9 cellular contexts compared by ENCODE assay signal in the genomic region with DNA sequence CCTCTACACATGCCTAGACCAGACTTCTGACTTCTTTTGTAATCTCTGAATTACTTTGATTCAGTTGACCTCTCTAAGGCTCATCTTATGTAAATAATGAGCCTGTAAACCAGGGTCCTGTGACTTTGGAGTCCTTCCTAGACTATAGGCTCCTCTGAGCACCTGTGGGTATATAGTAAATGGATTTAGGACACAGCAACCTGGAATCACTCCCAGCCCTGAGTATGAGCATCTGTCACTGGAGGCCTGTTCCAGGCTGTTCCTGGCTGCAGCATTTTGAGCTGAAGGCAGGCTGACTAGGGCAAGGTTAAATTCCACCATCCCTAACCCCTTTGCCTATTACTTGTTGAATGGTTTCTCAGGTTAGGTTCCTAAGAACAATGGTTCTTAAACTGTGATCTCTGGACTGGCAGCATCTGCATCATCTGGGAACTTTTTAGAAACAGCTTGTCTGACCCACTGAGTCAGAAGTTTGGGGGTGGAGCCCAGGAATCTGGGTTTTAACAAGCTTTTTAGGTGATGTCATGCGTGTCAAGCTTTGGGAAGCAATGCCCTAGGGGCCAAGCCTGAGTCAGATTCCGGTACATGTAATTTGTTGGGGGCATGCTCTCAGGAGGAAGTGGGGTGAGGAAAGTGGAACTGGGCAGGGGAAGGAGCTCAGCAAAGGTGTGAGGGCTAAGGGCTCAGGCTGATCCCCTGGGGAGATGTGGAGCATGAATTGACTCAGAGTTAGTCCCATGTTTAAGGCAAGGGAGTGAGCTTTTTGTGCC. TPM values are rescaled to one million over a fixed set of nuclear protein-coding genes. Genes with fewer than 3 reads are reported as not detected.
DNase-seq lines count a peak whose midpoint lies in the region; ATAC-seq and TF ChIP-seq lines count a peak whose summit lies in the region.
"Had no signal": no experiment of that assay in that cellular context is flagged by ENCODE, and none has a peak within 500 bp of the region (broad histone marks: within the 10 kb centered on the region; RNA-seq: fewer than 3 reads in every experiment).

No MANE protein-coding gene starts in this region.

- H3K9me3 ChIP-seq in CD4-positive, alpha-beta memory T cell (ENCODE audit: control insufficient read depth in 1 of 2, low read length in 2 of 2), result no peaks in the 10 kb centered on the region
- H3K9me3 ChIP-seq: body of pancreas had no signal

- CTCF ChIA-PET in CD4-positive, alpha-beta memory T cell (lab: Charles Lee; ENCODE audit: partially characterized antibody), result interaction anchor here (1.0 to 2.1 kb wide), 2 partner anchors 31 to 324 kb away, joined by 3 to 5 read pairs; no protein-coding TSS in a partner anchor
- CTCF ChIA-PET in HEK293T (lab: Yijun Ruan, JAX), result interaction anchor here (0.6 to 1.5 kb wide), 4 partner anchors 140 to 1234 kb away, joined by 3 to 8 read pairs (median 6); no protein-coding TSS in a partner anchor

- no peaks in the 10 kb centered on the region for H3K9me3 Mint-ChIP-seq in CD4-positive, alpha-beta memory T cell

- H3K36me3 Mint-ChIP-seq in CD4-positive, alpha-beta memory T cell, result no peaks in the 10 kb centered on the region

- peaks cover 5% of the 10 kb centered on the region for H3K4me1 ChIP-seq in CD4-positive, alpha-beta memory T cell (ENCODE audit: insufficient read depth, low read length)

- no peak overlapping the region for H3K27ac Mint-ChIP-seq in CD4-positive, alpha-beta memory T cell

- DNase-seq in AG09309 (ENCODE audit: low read depth), result peak; percentile 81
- DNase-seq in amniotic epithelial cell (ENCODE audit: low read depth), result peak; percentile 80
- peak; percentile 66 for DNase-seq in non-pigmented ciliary epithelial cell (ENCODE audit: low read depth)
- DNase-seq in NCI-H2081 (lab: John Stamatoyannopoulos, UW), result no peak
- no peak for DNase-seq in CD4-positive, alpha-beta memory T cell
- DNase-seq in HEK293T (ENCODE audit: extremely low spot score), result no peak

- H3K27me3 Mint-ChIP-seq in CD4-positive, alpha-beta memory T cell, result no peaks in the 10 kb centered on the region

- POLR2A ChIA-PET in CD4-positive, alpha-beta memory T cell (lab: Charles Lee; ENCODE audit: partially characterized antibody), result no interaction called here
- POLR2A ChIA-PET in HEK293T (lab: Yijun Ruan, JAX), result no interaction called here

- no peak for TF ChIP-seq CTCF in AG09309 (IDR thresholded peaks at IDR 0.05; ENCODE audit: control insufficient read depth, insufficient read depth, low read depth, low read length, missing control alignments)

- H3K27ac ChIP-seq in CD4-positive, alpha-beta memory T cell (ENCODE audit: low read depth, low read length), result no peak overlapping the region
- H3K27ac ChIP-seq: body of pancreas had no signal

- intact Hi-C loops in CD4-positive, alpha-beta memory T cell (cut with micrococcal nuclease), result no loop called here

- ATAC-seq in GM19324 (IDR thresholded peaks at IDR 0.05; ENCODE audit: low FRiP score, unreplicated experiment), result peak; percentile 64
- peak; percentile 71 for ATAC-seq in HG03135 (IDR thresholded peaks at IDR 0.05; ENCODE audit: unreplicated experiment)
- ATAC-seq: body of pancreas had no signal

- H3K27me3 ChIP-seq in CD4-positive, alpha-beta memory T cell (ENCODE audit: insufficient read depth, low read length), result no peaks in the 10 kb centered on the region
- H3K27me3 ChIP-seq: body of pancreas had no signal

- no peak overlapping the region for H3K4me3 ChIP-seq in AG09309 (ENCODE audit: control insufficient read depth, low read depth, low read length)
- no peak overlapping the region for H3K4me3 ChIP-seq in CD4-positive, alpha-beta memory T cell (ENCODE audit: low read length in 2 of 2)
- H3K4me3 ChIP-seq: body of pancreas had no signal

- H3K4me1 Mint-ChIP-seq in CD4-positive, alpha-beta memory T cell, result peaks cover 0 to 5% (median 1%) of the 10 kb centered on the region in 4 donors

- H3K36me3 ChIP-seq in CD4-positive, alpha-beta memory T cell (ENCODE audit: insufficient read depth, low read length), result no peaks in the 10 kb centered on the region

- no peak overlapping the region for H3K4me3 Mint-ChIP-seq in CD4-positive, alpha-beta memory T cell

TF ChIP-seq in HEK293T, 16 proteins besides CTCF, POLR2A, EP300 and RAD21:
- no peak for TF ChIP-seq LEF1 (IDR thresholded peaks at IDR 0.05; ENCODE audit: borderline replicate concordance)
- no peak for TF ChIP-seq HDGF (IDR thresholded peaks at IDR 0.05; ENCODE audit: borderline replicate concordance)
- TF ChIP-seq FOXM1 (IDR thresholded peaks at IDR 0.05; ENCODE audit: borderline replicate concordance), result no peak
- TF ChIP-seq, protein P1, sequence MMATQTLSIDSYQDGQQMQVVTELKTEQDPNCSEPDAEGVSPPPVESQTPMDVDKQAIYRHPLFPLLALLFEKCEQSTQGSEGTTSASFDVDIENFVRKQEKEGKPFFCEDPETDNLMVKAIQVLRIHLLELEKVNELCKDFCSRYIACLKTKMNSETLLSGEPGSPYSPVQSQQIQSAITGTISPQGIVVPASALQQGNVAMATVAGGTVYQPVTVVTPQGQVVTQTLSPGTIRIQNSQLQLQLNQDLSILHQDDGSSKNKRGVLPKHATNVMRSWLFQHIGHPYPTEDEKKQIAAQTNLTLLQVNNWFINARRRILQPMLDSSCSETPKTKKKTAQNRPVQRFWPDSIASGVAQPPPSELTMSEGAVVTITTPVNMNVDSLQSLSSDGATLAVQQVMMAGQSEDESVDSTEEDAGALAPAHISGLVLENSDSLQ (IDR thresholded peaks at IDR 0.05), result no peak
- no peak for TF ChIP-seq FOXK2 (IDR thresholded peaks at IDR 0.05)
- no peak for TF ChIP-seq NFRKB (IDR thresholded peaks at IDR 0.05)
- TF ChIP-seq SUZ12 (IDR thresholded peaks at IDR 0.05), result no peak
- no peak for TF ChIP-seq TARDBP (IDR thresholded peaks at IDR 0.05)
- TF ChIP-seq FOXA1 (IDR thresholded peaks at IDR 0.05), result no peak
- no peak for TF ChIP-seq SP1 (IDR thresholded peaks at IDR 0.05)
- TF ChIP-seq L3MBTL2 (conservative IDR thresholded peaks at IDR 0.05), result no peak
- no peak for TF ChIP-seq ELF4 (IDR thresholded peaks at IDR 0.05)
- TF ChIP-seq CTBP1 (IDR thresholded peaks at IDR 0.05; ENCODE audit: borderline replicate concordance), result no peak
- TF ChIP-seq ARNT (IDR thresholded peaks at IDR 0.05), result no peak
- TF ChIP-seq BHLHE40 (IDR thresholded peaks at IDR 0.05; ENCODE audit: borderline replicate concordance), result no peak
- TF ChIP-seq ZNF384 (IDR thresholded peaks at IDR 0.05), result no peak

RNA-seq across cellular contexts. Expression of a gene that starts 28.2 kb away (rescaled TPM):
- total RNA-seq in CD4-positive, alpha-beta memory T cell, result 1 to 10 TPM; 1.2 to 1.5 TPM
- under 1 TPM; 0.23 to 0.94 TPM for polyA plus RNA-seq in CD4-positive, alpha-beta memory T cell

RNA-seq across cellular contexts. Expression of a gene that starts 47.5 kb away (rescaled TPM):
- total RNA-seq in CD4-positive, alpha-beta memory T cell, result 1 to 10 TPM in 1 of 2 experiments, under 1 TPM in 1; 0.87 to 1.2 TPM
- polyA plus RNA-seq in CD4-positive, alpha-beta memory T cell, result under 1 TPM; 0.22 to 0.77 TPM

Comparison
In these comparisons a context has a peak if more than half of its experiments do, and no peak if none do; other contexts are left out.
1. DNase-seq: peak in AG09309 (single experiment), amniotic epithelial cell (single experiment) and non-pigmented ciliary epithelial cell (single experiment); none in NCI-H2081 (0 of 2), CD4-positive, alpha-beta memory T cell (0 of 5) and HEK293T (single experiment).